Comparison of ENCODE assay signal across 8 cellular contexts in the genomic region with DNA sequence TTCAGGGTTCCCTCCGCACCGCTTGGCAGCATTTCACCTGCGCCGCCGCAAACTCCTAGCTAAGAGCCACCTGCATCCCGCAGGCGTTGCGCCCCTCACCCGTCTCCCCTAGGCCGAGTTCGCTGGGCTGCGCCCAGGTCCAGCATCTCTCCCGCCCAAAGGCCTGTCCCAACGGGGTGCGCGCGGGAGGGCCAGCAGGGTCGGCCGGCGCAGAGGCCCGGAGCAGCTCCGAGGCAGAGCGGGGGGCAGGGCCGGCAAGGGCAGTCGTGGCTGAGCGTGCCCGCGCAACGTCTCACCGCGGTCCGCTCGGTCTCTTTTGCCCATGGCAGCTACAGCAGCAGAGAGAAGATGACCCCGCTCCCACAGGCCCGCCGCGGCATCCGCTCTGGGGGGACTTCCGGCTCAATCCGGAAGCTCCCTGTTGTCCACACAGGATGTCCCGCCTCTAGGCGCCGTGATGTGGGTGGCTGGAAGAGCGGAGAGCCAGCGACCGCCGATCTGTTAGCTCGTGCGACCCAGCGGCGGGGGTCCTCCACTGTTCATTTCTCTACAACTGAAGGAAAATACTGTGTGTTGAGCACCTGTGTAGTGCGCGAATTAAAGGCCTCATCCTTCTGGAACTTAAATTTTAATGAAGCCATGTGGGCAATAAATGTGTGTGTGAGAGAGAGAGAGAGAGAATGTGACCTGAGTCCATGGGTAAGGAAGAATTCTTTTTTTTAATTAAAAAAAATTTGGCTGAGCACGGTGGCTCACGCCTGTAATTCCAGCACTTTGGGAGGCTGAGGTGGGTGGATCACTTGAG. TPM values are rescaled to one million over a fixed set of nuclear protein-coding genes. Genes with fewer than 3 reads are reported as not detected.
A peak's percentile ranks its signal among the peaks of the same experiment; 100 is the strongest.
DNase-seq lines count a peak whose midpoint lies in the region; FAIRE-seq and TF ChIP-seq lines count a peak whose summit lies in the region.

A gene (minus strand): TSS at position 387 of the 805 bp plus-strand sequence. CDS start 63 bp downstream, at position 324.

- peak within 1 kb of the TSS; percentile 86 for H2AK5ac ChIP-seq in neuronal stem cell (ENCODE audit: low read depth, low read length)

- H2BK12ac ChIP-seq in neuronal stem cell (ENCODE audit: low read length) = no peak within 1 kb of the TSS

- in situ Hi-C loops in G401 (cut with HindIII; ENCODE audit: low sequenced_read_pairs) = no loop called here

- peak within 1 kb of the TSS; percentile 98 for H4K8ac ChIP-seq in neuronal stem cell (ENCODE audit: low read depth, low read length)

- TF ChIP-seq POLR2A in H54 (IDR thresholded peaks at IDR 0.05; ENCODE audit: low read depth, low read length) = peak; percentile 67

- DNase-seq in G401 (ENCODE audit: low spot score) (peak; percentile 88), H54 (ENCODE audit: insufficient read length, low spot score) (peak; percentile 88), LoVo (ENCODE audit: low spot score) (peak; percentile 81), SJSA1 (ENCODE audit: low read depth in 1 of 2, low spot score in 2 of 2) (peak; percentile 82 to 89), frontal cortex (ENCODE audit: low spot score in 2 of 2) (peak; percentile 84 to 89), neuronal stem cell (ENCODE audit: low spot score) (peak; percentile 79)
- peak; percentile 27 to 67 (median 50) for DNase-seq in activated naive CD4-positive, alpha-beta T cell (lab: John Stamatoyannopoulos, UW)

- H3K27ac ChIP-seq in SJSA1 (peak within 1 kb of the TSS; percentile 48), neuronal stem cell (replicated peaks; ENCODE audit: low read length) (peak within 1 kb of the TSS; percentile 78), subcutaneous abdominal adipose tissue (ENCODE audit: low read depth, low read length) (peak within 1 kb of the TSS; percentile 69)

- peak within 1 kb of the TSS; percentile 96 for H3K14ac ChIP-seq in neuronal stem cell (ENCODE audit: low read length)

- no peaks in the 10 kb centered on the region for H3K27me3 ChIP-seq in SJSA1 (replicated peaks)
- no peaks in the 10 kb centered on the region for H3K27me3 ChIP-seq in neuronal stem cell (ENCODE audit: control insufficient read depth in 3 of 3, insufficient read depth in 3 of 3, low read depth in 1 of 3, low read length in 3 of 3)
- H3K27me3 ChIP-seq in subcutaneous abdominal adipose tissue (ENCODE audit: control insufficient read depth in 5 of 5, insufficient read depth in 4 of 5, low read length in 5 of 5) = no peaks in the 10 kb centered on the region

- H3K36me3 ChIP-seq in SJSA1 (peaks cover 49% of the 10 kb centered on the region), neuronal stem cell (replicated peaks in 1 of 2; ENCODE audit: control insufficient read depth in 2 of 2, insufficient read depth in 2 of 2, low read length in 2 of 2) (peaks cover 31 to 45% of the 10 kb centered on the region in 2 donors), subcutaneous abdominal adipose tissue (ENCODE audit: control insufficient read depth in 5 of 5, insufficient read depth in 5 of 5, low read length in 5 of 5) (peaks cover 14 to 37% (median 34%) of the 10 kb centered on the region in 5 donors)

- H2AFZ ChIP-seq in neuronal stem cell (ENCODE audit: low read length) = peak within 1 kb of the TSS; percentile 99

- peak within 1 kb of the TSS; percentile 74 for H3K4me2 ChIP-seq in neuronal stem cell (ENCODE audit: insufficient read depth, low read length, poor library complexity, severe bottlenecking)

- peaks cover 8% of the 10 kb centered on the region for H3K79me1 ChIP-seq in neuronal stem cell (ENCODE audit: low read depth, low read length)

- H2BK120ac ChIP-seq in neuronal stem cell (ENCODE audit: low read depth, low read length) = no peak within 1 kb of the TSS

- peak within 1 kb of the TSS; percentile 90 for H3K4me3 ChIP-seq in SJSA1
- peak within 1 kb of the TSS; percentile 95 to 99 for H3K4me3 ChIP-seq in neuronal stem cell (ENCODE audit: low read length in 2 of 2)
- peak within 1 kb of the TSS; percentile 76 to 94 (median 93) for H3K4me3 ChIP-seq in subcutaneous abdominal adipose tissue (ENCODE audit: low read depth in 1 of 5, low read length in 5 of 5)

- peak within 1 kb of the TSS; percentile 47 for H3K4ac ChIP-seq in neuronal stem cell (ENCODE audit: low read length)

- WGBS in neuronal stem cell (ENCODE audit: extremely low coverage in 2 of 2, insufficient read length in 2 of 2, insufficient replicate concordance in 1 of 2), 2 donors = no CpG with 5 or more reads among the region's 55 CpGs

- peak within 1 kb of the TSS; percentile 85 for H2BK5ac ChIP-seq in neuronal stem cell (ENCODE audit: low read length)

- FAIRE-seq in H54 (lab: Jason Lieb, UNC) (no peak), frontal cortex (lab: Jason Lieb, UNC) (no peak)

- H3K9ac ChIP-seq in neuronal stem cell (ENCODE audit: low read depth, low read length, poor library complexity) = peak within 1 kb of the TSS; percentile 100
- H3K9ac ChIP-seq in subcutaneous abdominal adipose tissue (ENCODE audit: low read length in 5 of 5) = peak within 1 kb of the TSS; percentile 66 to 98 (median 93)

- no peak within 1 kb of the TSS for H4K91ac ChIP-seq in neuronal stem cell (ENCODE audit: low read depth, low read length, poor library complexity)

- H3K23ac ChIP-seq in neuronal stem cell (ENCODE audit: low read depth, low read length, poor library complexity) = peak within 1 kb of the TSS; percentile 90

- H3K9me3 ChIP-seq in SJSA1 (replicated peaks) = no peaks in the 10 kb centered on the region
- H3K9me3 ChIP-seq in neuronal stem cell (replicated peaks in 1 of 2; ENCODE audit: control insufficient read depth in 2 of 2, insufficient read depth in 1 of 2, low read depth in 1 of 2, low read length in 2 of 2) = no peaks in the 10 kb centered on the region
- H3K9me3 ChIP-seq in subcutaneous abdominal adipose tissue (ENCODE audit: control insufficient read depth in 5 of 5, low read length in 5 of 5) = no peaks in the 10 kb centered on the region

- H3K18ac ChIP-seq in neuronal stem cell (ENCODE audit: low read length) = peak within 1 kb of the TSS; percentile 98

- no peak within 1 kb of the TSS for H2BK15ac ChIP-seq in neuronal stem cell (ENCODE audit: low read length)

- H3K4me1 ChIP-seq in SJSA1 (replicated peaks) (peaks cover 7% of the 10 kb centered on the region; the same call in 1 of the 2 replicates), neuronal stem cell (ENCODE audit: control insufficient read depth in 2 of 2, insufficient read depth in 1 of 2, low read depth in 1 of 2, low read length in 2 of 2) (peaks cover 4 to 5% of the 10 kb centered on the region in 2 donors), subcutaneous abdominal adipose tissue (ENCODE audit: control insufficient read depth in 5 of 5, insufficient read depth in 5 of 5, low read length in 5 of 5) (peaks cover 0 to 23% (median 15%) of the 10 kb centered on the region in 5 donors)

RNA-seq across cellular contexts. Expression of the gene that starts here (rescaled TPM):
- total RNA-seq in G401 (2014; rRNA removed; shearing (Covaris generic)) = 38.4 and 54.4 TPM in 2 replicates
- 42.0 and 44.7 TPM in 2 replicates for total RNA-seq in SJSA1 (2014; rRNA removed; shearing (Covaris generic))
- total RNA-seq in frontal cortex = 46.1 TPM
- 36.8 TPM for polyA plus RNA-seq in neuronal stem cell (2013, experiment 1 of 2)
- 34.5 TPM for polyA plus RNA-seq in neuronal stem cell (2013, experiment 2 of 2)

Comparison
In these comparisons a context has a peak if more than half of its experiments do, and no peak if none do; other contexts are left out.
1. Peak in every context shown above with its lines: DNase-seq, H3K4me3 ChIP-seq and H3K27ac ChIP-seq.